ENCODE assay signal across 12 cellular contexts in genomic region chr16:23734341-23734893, GRCh38. TPM values are rescaled to one million over a fixed set of nuclear protein-coding genes. Genes with fewer than 3 reads are reported as not detected.
"Had no signal": no experiment of that assay in that cellular context is flagged by ENCODE, and none has a peak within 500 bp of the region (broad histone marks: within the 10 kb centered on the region; RNA-seq: fewer than 3 reads in every experiment).

No MANE protein-coding gene starts in this region.

RNA-seq across cellular contexts. Expression of gene CHP2, which starts 20.4 kb away (rescaled TPM):
- total RNA-seq: heart right ventricle; kidney epithelial cell; left cardiac atrium; lung microvascular endothelial cell; mucosa of gallbladder; naive thymus-derived CD4-positive, alpha-beta T cell; psoas muscle; renal cortical epithelial cell; right cardiac atrium; skeletal muscle tissue had no signal
- polyA plus RNA-seq: naive thymus-derived CD4-positive, alpha-beta T cell had no signal

RNA-seq across cellular contexts. Expression of gene ERN2, which starts 21.4 kb away (rescaled TPM):
- total RNA-seq: kidney epithelial cell; lung microvascular endothelial cell; naive thymus-derived CD4-positive, alpha-beta T cell; skeletal muscle tissue; tibial nerve had no signal
- polyA plus RNA-seq: heart right ventricle; naive thymus-derived CD4-positive, alpha-beta T cell; ovary; right cardiac atrium had no signal
